In the genomic region with DNA sequence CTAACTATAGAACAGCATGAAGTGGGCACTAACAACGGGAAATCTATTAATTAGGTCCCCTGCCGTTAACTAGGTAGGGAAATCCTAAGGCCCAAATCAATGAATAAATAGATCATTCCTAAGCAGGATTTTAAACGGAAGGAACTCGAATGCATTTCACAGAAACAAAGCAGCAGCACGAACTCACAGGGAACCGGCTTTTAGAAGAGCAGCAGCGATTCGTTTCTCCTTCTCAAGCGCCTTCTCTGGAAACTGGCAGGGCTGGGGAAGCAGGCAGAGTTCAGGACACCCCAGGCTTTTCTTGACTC, we compare ENCODE assay signal across 8 cellular contexts. TPM values are rescaled to one million over a fixed set of nuclear protein-coding genes. Genes with fewer than 3 reads are reported as not detected.
DNase-seq lines count a peak whose midpoint lies in the region; ATAC-seq and TF ChIP-seq lines count a peak whose summit lies in the region.

No MANE protein-coding gene starts in this region.

- peak overlapping the region; percentile 49 for H3K4me2 ChIP-seq in mesendoderm (ENCODE audit: low read length)

- H3K4me3 ChIP-seq in ACC112 (ENCODE audit: low read depth, low read length) (peak overlapping the region; percentile 91), GM12875 (ENCODE audit: low read depth, low read length) (peak overlapping the region; percentile 75), mesendoderm (ENCODE audit: low read length) (peak overlapping the region; percentile 71), urinary bladder (ENCODE audit: low read depth, low read length) (peak overlapping the region; percentile 79)

- no peak overlapping the region for H4K5ac ChIP-seq in mesendoderm (ENCODE audit: low read length)

- no peak overlapping the region for H3K4ac ChIP-seq in mesendoderm (ENCODE audit: low read depth, low read length)

- TF ChIP-seq CTCF in GM12875 (IDR thresholded peaks at IDR 0.05; ENCODE audit: borderline replicate concordance, insufficient read depth, low read depth, low read length) = no peak

- H3K56ac ChIP-seq in mesendoderm (ENCODE audit: low read length) = peak overlapping the region; percentile 96

- no peak overlapping the region for H2AK5ac ChIP-seq in mesendoderm (ENCODE audit: low read length)

- no peak overlapping the region for H2BK15ac ChIP-seq in mesendoderm (replicated peaks; ENCODE audit: low read depth)

- H3K79me2 ChIP-seq in ACC112 (ENCODE audit: control insufficient read depth, insufficient read depth, low read length, unreplicated experiment) (peaks cover 29% of the 10 kb centered on the region), mesendoderm (ENCODE audit: control insufficient read depth, insufficient read depth, low read length) (peaks cover 2% of the 10 kb centered on the region)

- H3K18ac ChIP-seq in mesendoderm (ENCODE audit: low read length) = no peak overlapping the region

- no peak overlapping the region for H2BK120ac ChIP-seq in mesendoderm (ENCODE audit: low read depth, low read length)

- H3K79me1 ChIP-seq in mesendoderm (ENCODE audit: low read length) = peaks cover 2% of the 10 kb centered on the region

- peaks cover 4% of the 10 kb centered on the region; the same call in 1 of the 2 replicates for H3K36me3 ChIP-seq in ACC112 (ENCODE audit: insufficient read depth, low read length)
- no peaks in the 10 kb centered on the region for H3K36me3 ChIP-seq in mesendoderm (ENCODE audit: control insufficient read depth, insufficient read depth, low read length)
- H3K36me3 ChIP-seq in urinary bladder (ENCODE audit: insufficient read depth) = peaks cover 1% of the 10 kb centered on the region

- H3K27me3 ChIP-seq in ACC112 (ENCODE audit: insufficient read depth, low read length) = no peaks in the 10 kb centered on the region
- no peaks in the 10 kb centered on the region for H3K27me3 ChIP-seq in mesendoderm (ENCODE audit: insufficient read depth, low read length, poor library complexity)

- peak; percentile 73 for DNase-seq in NCI-H748 treated with DMSO at 0.1 percent for 48 hours (lab: John Stamatoyannopoulos, UW)
- peak; percentile 51 for DNase-seq in cerebellar cortex (ENCODE audit: low spot score)
- DNase-seq in mesendoderm = no peak

- H3K9ac ChIP-seq in mesendoderm (ENCODE audit: low read length) = peak overlapping the region; percentile 91

- peaks cover 3% of the 10 kb centered on the region for H3K4me1 ChIP-seq in ACC112 (ENCODE audit: control insufficient read depth, insufficient read depth, low read length, unreplicated experiment)
- H3K4me1 ChIP-seq in mesendoderm (ENCODE audit: control insufficient read depth, low read depth, low read length) = no peaks in the 10 kb centered on the region
- peaks cover 2% of the 10 kb centered on the region for H3K4me1 ChIP-seq in urinary bladder (ENCODE audit: insufficient read depth)

- no CpG with 5 or more reads among the region's 9 CpGs for WGBS in mesendoderm (ENCODE audit: extremely low coverage, insufficient coverage, low lambda C conversion rate)
- 0% methylated on average over 9 of the region's 9 CpGs for WGBS in urinary bladder

- H2BK5ac ChIP-seq in mesendoderm (ENCODE audit: low read length) = no peak overlapping the region

- H3K23ac ChIP-seq in mesendoderm (ENCODE audit: low read length) = no peak overlapping the region

- peak overlapping the region; percentile 59; the same call in 1 of the 2 replicates for H3K27ac ChIP-seq in ACC112 (ENCODE audit: low read depth, low read length)
- peak overlapping the region; percentile 31 for H3K27ac ChIP-seq in mesendoderm (ENCODE audit: low read depth, low read length)
- peak overlapping the region; percentile 91 for H3K27ac ChIP-seq in urinary bladder (ENCODE audit: low read depth)

- peak overlapping the region; percentile 97 for H2AFZ ChIP-seq in ACC112 (ENCODE audit: low read length, unreplicated experiment)

- ATAC-seq in HG03135 (IDR thresholded peaks at IDR 0.05; ENCODE audit: unreplicated experiment) (no peak), GM19035 (IDR thresholded peaks at IDR 0.05; ENCODE audit: unreplicated experiment) (no peak)

- H4K8ac ChIP-seq in mesendoderm (ENCODE audit: low read depth, low read length) = no peak overlapping the region

RNA-seq across cellular contexts. Expression of a gene that starts 0.8 kb away (rescaled TPM):
- polyA plus RNA-seq in mesendoderm (2013, experiment 1 of 2) = 1.6 TPM
- 1.7 TPM for polyA plus RNA-seq in mesendoderm (2013, experiment 2 of 2)
- 45.3 TPM for total RNA-seq in urinary bladder
- polyA plus RNA-seq in urinary bladder = 4.5 TPM

RNA-seq across cellular contexts. Expression of a gene that starts 59.8 kb away (rescaled TPM):
- polyA plus RNA-seq in mesendoderm (2013, experiment 1 of 2) = 0.11 TPM
- polyA plus RNA-seq in mesendoderm (2013, experiment 2 of 2) = 0.08 TPM
- total RNA-seq in urinary bladder = 6.1 TPM
- polyA plus RNA-seq in urinary bladder = 6.2 TPM

RNA-seq across cellular contexts. Expression of a gene that starts 59.9 kb away (rescaled TPM):
- polyA plus RNA-seq in mesendoderm (2013, experiment 1 of 2) = 1.9 TPM
- polyA plus RNA-seq in mesendoderm (2013, experiment 2 of 2) = 1.6 TPM
- 17.4 TPM for total RNA-seq in urinary bladder
- polyA plus RNA-seq in urinary bladder = 3.5 TPM

Comparison
In these comparisons a context has a peak if more than half of its experiments do, and no peak if none do; other contexts are left out.
1. H3K27ac ChIP-seq: peak in every context shown above with its lines; median percentile 91 in urinary bladder; 59 in ACC112; 31 in mesendoderm.